ENCODE assay signal across 8 cellular contexts in the genomic region with DNA sequence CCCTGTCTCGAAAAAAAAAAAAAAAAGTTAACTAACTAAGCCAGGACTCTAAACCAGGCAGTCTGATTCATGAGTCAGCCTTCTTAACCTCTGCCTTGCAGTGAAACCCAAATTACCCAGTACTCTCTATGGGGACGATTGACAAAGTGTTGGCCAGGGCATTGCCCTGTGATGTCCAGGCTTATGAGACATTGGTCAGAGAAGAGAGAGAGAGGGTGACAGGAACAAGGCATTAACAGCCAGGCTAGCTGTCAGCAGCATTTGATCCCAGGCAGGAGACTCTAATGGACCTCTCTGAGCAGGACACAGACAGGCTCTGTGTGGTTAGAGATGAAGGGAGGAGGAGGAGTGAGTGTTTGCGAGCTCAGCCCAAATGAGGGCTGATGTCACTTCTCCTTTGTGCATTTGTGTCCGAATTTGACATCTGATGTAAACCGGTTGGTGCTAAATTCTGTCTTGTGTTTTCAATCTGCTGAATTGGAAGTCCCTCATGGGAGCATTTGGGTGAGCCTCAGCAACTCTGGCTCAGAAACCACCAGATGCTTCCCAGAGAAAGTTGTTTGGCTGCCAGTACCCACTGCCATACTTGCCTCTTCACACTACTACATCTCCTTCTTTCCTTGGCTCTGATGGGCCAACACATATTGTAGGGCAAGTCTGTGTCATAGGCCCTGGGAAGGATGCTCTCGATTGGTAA. TPM values are rescaled to one million over a fixed set of nuclear protein-coding genes. Genes with fewer than 3 reads are reported as not detected.
DNase-seq lines count a peak whose midpoint lies in the region; ATAC-seq, FAIRE-seq and TF ChIP-seq lines count a peak whose summit lies in the region.

No MANE protein-coding gene starts in this region.

- H4K20me1 ChIP-seq in OCI-LY7 (ENCODE audit: insufficient read depth, low read length) (no peaks in the 10 kb centered on the region), K562 (replicated peaks; ENCODE audit: control insufficient read depth, insufficient read depth, low read length) (no peaks in the 10 kb centered on the region)

- in situ Hi-C loops in K562 (cut with MboI), result no loop called here
- in situ Hi-C loops in G401 (cut with HindIII; ENCODE audit: low sequenced_read_pairs), result no loop called here

- peak overlapping the region; percentile 98 for H3K27ac ChIP-seq in OCI-LY7 (ENCODE audit: low read depth, low read length, poor library complexity, severe bottlenecking)
- peak overlapping the region; percentile 36; the same call in 2 of the 3 replicates for H3K27ac ChIP-seq in K562 (ENCODE audit: extremely low read depth, low read depth, low read length)
- H3K27ac ChIP-seq in right lobe of liver, result peak overlapping the region in 2 of 3 donors; percentile 16 to 34
- peak overlapping the region; percentile 75 to 76 for H3K27ac ChIP-seq in tibial artery

- H3K4me1 ChIP-seq in OCI-LY7 (ENCODE audit: insufficient read depth, low read length, poor library complexity, severe bottlenecking) (peaks cover 91% of the 10 kb centered on the region), K562 (replicated peaks in 1 of 2; ENCODE audit: control insufficient read depth in 2 of 2, insufficient read depth in 2 of 2, low read length in 2 of 2) (peaks cover 23 to 31% of the 10 kb centered on the region in 2 experiments), right lobe of liver (no peaks in the 10 kb centered on the region), tibial artery (peaks cover 0 to 29% (median 27%) of the 10 kb centered on the region in 4 donors)

- no peaks in the 10 kb centered on the region for H3K9me2 ChIP-seq in OCI-LY7 (ENCODE audit: insufficient read depth, low read length)

- POLR2A ChIA-PET in OCI-LY7 (lab: Charles Lee) (interaction anchor here (0.5 to 8.7 kb wide), 5 partner anchors 11 to 446 kb away, joined by 3 to 114 read pairs (median 5); partner anchors contain the start of gene CDC27), K562 (lab: Yijun Ruan, JAX) (interaction anchor here (0.6 to 1.2 kb wide), 2 partner anchors 15 to 53 kb away, joined by 3 to 6 read pairs; no protein-coding TSS in a partner anchor)

- no peak for TF ChIP-seq EP300 in K562 (IDR thresholded peaks at IDR 0.05; ENCODE audit: low read length)

- H2AFZ ChIP-seq in OCI-LY7 (ENCODE audit: low read length), result peak overlapping the region; percentile 50; the same call in 1 of the 2 replicates
- peak overlapping the region; percentile 95 for H2AFZ ChIP-seq in K562 (ENCODE audit: low read depth, low read length)

- no peaks in the 10 kb centered on the region for H3K9me1 ChIP-seq in K562 (ENCODE audit: control insufficient read depth, insufficient read depth, low read length)

- H3K4me3 ChIP-seq in OCI-LY7 (ENCODE audit: low read depth, low read length, poor library complexity, severe bottlenecking), result peak overlapping the region; percentile 57
- no peak overlapping the region for H3K4me3 ChIP-seq in K562
- H3K4me3 ChIP-seq in right lobe of liver, result no peak overlapping the region
- no peak overlapping the region for H3K4me3 ChIP-seq in tibial artery

- TF ChIP-seq POLR2A in GM18505 (IDR thresholded peaks at IDR 0.05; ENCODE audit: borderline replicate concordance, extremely low read depth, insufficient read depth, insufficient read length), result peak; percentile 68
- no peak for TF ChIP-seq POLR2A in K562 (conservative IDR thresholded peaks at IDR 0.05)
- TF ChIP-seq POLR2A in right lobe of liver (IDR thresholded peaks at IDR 0.05), result no peak

- H3K4me2 ChIP-seq in OCI-LY7 (ENCODE audit: low read length) (peak overlapping the region; percentile 80), K562 (ENCODE audit: insufficient read depth, low read length) (peak overlapping the region; percentile 67)

- peaks cover 9% of the 10 kb centered on the region; the same call in 1 of the 2 replicates for H3K9me3 ChIP-seq in OCI-LY7 (ENCODE audit: low read length)
- H3K9me3 ChIP-seq in K562 (replicated peaks; ENCODE audit: control insufficient read depth, insufficient read depth, low read depth, low read length), result no peaks in the 10 kb centered on the region
- H3K9me3 ChIP-seq in right lobe of liver, result no peaks in the 10 kb centered on the region
- H3K9me3 ChIP-seq in tibial artery, result no peaks in the 10 kb centered on the region

- TF ChIP-seq CTCF in OCI-LY7 (conservative IDR thresholded peaks at IDR 0.05; ENCODE audit: low read length) (no peak), K562 (IDR thresholded peaks at IDR 0.05 in 2 of 3, conservative IDR thresholded peaks at IDR 0.05 in 1 of 3; ENCODE audit: insufficient read depth in 2 of 3, low read depth in 1 of 3, low read length in 3 of 3) (no peak), right lobe of liver (IDR thresholded peaks at IDR 0.05) (no peak), tibial artery (IDR thresholded peaks at IDR 0.05) (no peak)

- 19% methylated on average over 6 of the region's 6 CpGs for WGBS in K562 (ENCODE audit: insufficient coverage, low coverage, missing lambda C conversion rate)
- 69% methylated on average over 4 of the region's 6 CpGs for WGBS in right lobe of liver (ENCODE audit: insufficient coverage, low coverage, low lambda C conversion rate, missing lambda C conversion rate)

- peak overlapping the region; percentile 14 to 72; a peak in 2 of 4 replicates for H3K9ac ChIP-seq in K562 (ENCODE audit: insufficient read depth in 1 of 2, low read depth in 2 of 2, low read length in 2 of 2)

- ATAC-seq in GM18505 (IDR thresholded peaks at IDR 0.05; ENCODE audit: unreplicated experiment) (peak; percentile 46), HG02588 (IDR thresholded peaks at IDR 0.05; ENCODE audit: unreplicated experiment) (peak; percentile 38), K562 (peak; percentile 54), right lobe of liver (peak; percentile 50 to 65 (median 60))

- H3K79me2 ChIP-seq in OCI-LY7 (ENCODE audit: insufficient read depth, low read depth, low read length), result no peaks in the 10 kb centered on the region
- H3K79me2 ChIP-seq in K562 (ENCODE audit: control insufficient read depth, insufficient read depth, low read length), result peaks cover 14% of the 10 kb centered on the region

- BruUV-seq in OCI-LY7 (replicated peaks; lab: Mats Ljungman, UMichigan) (no TSS peak), K562 (replicated peaks; lab: Mats Ljungman, UMichigan) (no TSS peak)

- no peak; a peak in 1 of 4 replicates for TF ChIP-seq RAD21 in K562 (CRISPR knock-in tag; conservative IDR thresholded peaks at IDR 0.05 in 1 of 2, IDR thresholded peaks at IDR 0.05 in 1 of 2)

- H3K36me3 ChIP-seq in OCI-LY7 (ENCODE audit: insufficient read depth, low read length) (0 out of 2 replicates have a peak, but pooled peaks cover 3% of the 10 kb centered on the region), K562 (ENCODE audit: control insufficient read depth, insufficient read depth, low read length) (no peaks in the 10 kb centered on the region; the same call in 2 of the 3 replicates), right lobe of liver (no peaks in the 10 kb centered on the region), tibial artery (no peaks in the 10 kb centered on the region)

- H3K27me3 ChIP-seq in K562 (ENCODE audit: control insufficient read depth in 2 of 2, insufficient read depth in 2 of 2, low read length in 2 of 2) (no peaks in the 10 kb centered on the region), right lobe of liver (no peaks in the 10 kb centered on the region), tibial artery (no peaks in the 10 kb centered on the region)

- DNase-seq in OCI-LY7 (ENCODE audit: low spot score) (peak; percentile 87), K562 (ENCODE audit: extremely low read depth in 1 of 4, low spot score in 3 of 4) (peak in 1 of 4 experiments; percentile 61), right lobe of liver (no peak), tibial artery (peak in 1 of 2 donors; percentile 38), posterior vena cava (ENCODE audit: low spot score) (no peak), G401 (ENCODE audit: low spot score) (no peak)

- CTCF ChIA-PET in OCI-LY7 (lab: Charles Lee; ENCODE audit: unreplicated experiment), result no interaction called here
- CTCF ChIA-PET in K562 (lab: Yijun Ruan, JAX; ENCODE audit: low intra/inter-chr PET ratio), result no interaction called here

- intact Hi-C loops in OCI-LY7 (cut with micrococcal nuclease; ENCODE audit: unreplicated experiment), result loop anchor here (1.0 kb wide), 1 partner anchor 13 kb away; no protein-coding TSS in a partner anchor
- intact Hi-C loops in K562 (cut with micrococcal nuclease), result no loop called here
- intact Hi-C loops in right lobe of liver (cut with DNase I), result no loop called here
- intact Hi-C loops in tibial artery (cut with DNase I; ENCODE audit: low total_unique reads), result no loop called here
- intact Hi-C loops in posterior vena cava (cut with DNase I), result no loop called here

- FAIRE-seq in K562 (lab: Jason Lieb, UNC), result no peak

RNA-seq across cellular contexts. Expression of gene MYL4, which starts 4.3 kb away (rescaled TPM):
- total RNA-seq in OCI-LY7 (2014; rRNA removed; shearing (Covaris generic)), result 0.39 and 2.1 TPM in 2 replicates
- total RNA-seq in OCI-LY7 (2022), result 0.67 and 1.3 TPM in 2 replicates
- 69.7 and 135 TPM in 2 replicates for total RNA-seq in K562 (2011; cell fraction: chromatin; rRNA removed; ENCODE audit: low replicate concordance)
- total RNA-seq in K562 (2011; cell fraction: nucleolus; rRNA removed), result 127 and 133 TPM in 2 replicates
- 109 and 110 TPM in 2 replicates for total RNA-seq in K562 (2011; cell fraction: nucleoplasm; rRNA removed)
- 170 and 213 TPM in 2 replicates for total RNA-seq in K562 (2014; rRNA removed)
- 83.5 and 117 TPM in 2 replicates for total RNA-seq in K562 (2014; rRNA removed; fragmentation: Illumina TruSeq; extraction: Trizol)
- total RNA-seq in K562 (2015; rRNA removed; fragmentation: Illumina TruSeq; extraction: Trizol), result 149 TPM in 2 replicates
- total RNA-seq in K562 (2021), result 177 and 183 TPM in 2 replicates
- polyA plus RNA-seq in K562 (2011; rRNA removed), result 221 and 324 TPM in 2 replicates
- polyA plus RNA-seq in K562 (2011; cell fraction: cytosol; rRNA removed), result 287 and 309 TPM in 2 replicates
- polyA plus RNA-seq in K562 (2011; cell fraction: nucleus; rRNA removed), result 346 and 397 TPM in 2 replicates
- 170 and 179 TPM in 2 replicates for polyA plus RNA-seq in K562 (2012)
- polyA plus RNA-seq in K562 (2014; fragmentation: Illumina TruSeq; extraction: Trizol), result 252 and 284 TPM in 2 replicates
- 100 to 1,000 TPM; 287 to 423 TPM for polyA plus RNA-seq in K562 (2014; fragmentation: Nextera tagmentation; extraction: Ambion mirVana)
- polyA plus RNA-seq in K562 (2014; rRNA removed), result 319 and 378 TPM in 2 replicates
- 90.7 and 106 TPM in 2 replicates for polyA minus RNA-seq in K562 (2011; rRNA and poly(A)+ RNA removed)
- polyA minus RNA-seq in K562 (2011; cell fraction: cytosol; rRNA and poly(A)+ RNA removed), result 34.9 and 40.8 TPM in 2 replicates
- polyA minus RNA-seq in K562 (2011; cell fraction: nucleus; rRNA and poly(A)+ RNA removed), result 29.5 and 45.3 TPM in 2 replicates
- under 1 TPM in 4 of 6 experiments, not detected in 2; 0.42 to 0.80 (median 0.58) TPM for total RNA-seq in right lobe of liver
- total RNA-seq in posterior vena cava, result 1 to 10 TPM; 2.0 to 2.8 TPM
- total RNA-seq in G401 (2014; rRNA removed; shearing (Covaris generic)), result not detected in 2 replicates

RNA-seq across cellular contexts. Expression of gene CDC27, which starts 15.8 kb away (rescaled TPM):
- total RNA-seq in OCI-LY7 (2014; rRNA removed; shearing (Covaris generic)), result 74.3 and 83.4 TPM in 2 replicates
- total RNA-seq in OCI-LY7 (2022), result 164 TPM in 2 replicates
- total RNA-seq in K562 (2011; cell fraction: chromatin; rRNA removed; ENCODE audit: low replicate concordance), result 143 and 304 TPM in 2 replicates
- total RNA-seq in K562 (2011; cell fraction: nucleolus; rRNA removed), result 50.0 and 59.6 TPM in 2 replicates
- total RNA-seq in K562 (2011; cell fraction: nucleoplasm; rRNA removed), result 94.1 and 102 TPM in 2 replicates
- total RNA-seq in K562 (2014; rRNA removed), result 79.5 and 81.0 TPM in 2 replicates
- total RNA-seq in K562 (2014; rRNA removed; fragmentation: Illumina TruSeq; extraction: Trizol), result 102 and 118 TPM in 2 replicates
- total RNA-seq in K562 (2015; rRNA removed; fragmentation: Illumina TruSeq; extraction: Trizol), result 83.0 and 94.1 TPM in 2 replicates
- 117 and 119 TPM in 2 replicates for total RNA-seq in K562 (2021)
- 119 and 155 TPM in 2 replicates for polyA plus RNA-seq in K562 (2011; rRNA removed)
- polyA plus RNA-seq in K562 (2011; cell fraction: cytosol; rRNA removed), result 67.7 and 77.1 TPM in 2 replicates
- 118 and 164 TPM in 2 replicates for polyA plus RNA-seq in K562 (2011; cell fraction: nucleus; rRNA removed)
- polyA plus RNA-seq in K562 (2012), result 36.5 and 85.2 TPM in 2 replicates
- polyA plus RNA-seq in K562 (2014; fragmentation: Illumina TruSeq; extraction: Trizol), result 94.1 and 104 TPM in 2 replicates
- 10 to 100 TPM; 28.6 to 34.5 TPM for polyA plus RNA-seq in K562 (2014; fragmentation: Nextera tagmentation; extraction: Ambion mirVana)
- polyA plus RNA-seq in K562 (2014; rRNA removed), result 41.9 and 48.3 TPM in 2 replicates
- 353 and 364 TPM in 2 replicates for polyA minus RNA-seq in K562 (2011; rRNA and poly(A)+ RNA removed)
- polyA minus RNA-seq in K562 (2011; cell fraction: cytosol; rRNA and poly(A)+ RNA removed), result 95.5 and 126 TPM in 2 replicates
- polyA minus RNA-seq in K562 (2011; cell fraction: nucleus; rRNA and poly(A)+ RNA removed), result 34.6 and 86.0 TPM in 2 replicates
- 10 to 100 TPM; 27.5 to 50.4 (median 32.9) TPM for total RNA-seq in right lobe of liver
- 100 to 1,000 TPM in 1 of 2 donors, 10 to 100 TPM in 1; 82.7 to 103 TPM for total RNA-seq in posterior vena cava
- 59.3 and 103 TPM in 2 replicates for total RNA-seq in G401 (2014; rRNA removed; shearing (Covaris generic))

RNA-seq across cellular contexts. Expression of gene ITGB3, which starts 48.8 kb away (rescaled TPM):
- not detected in 2 replicates for total RNA-seq in OCI-LY7 (2014; rRNA removed; shearing (Covaris generic))
- total RNA-seq in OCI-LY7 (2022) (0.17 TPM in 1 of 2 replicates, not detected in the other), K562 (2014; rRNA removed) (0.45 and 0.54 TPM in 2 replicates), K562 (2014; rRNA removed; fragmentation: Illumina TruSeq; extraction: Trizol) (0.47 and 0.99 TPM in 2 replicates), K562 (2015; rRNA removed; fragmentation: Illumina TruSeq; extraction: Trizol) (0.30 and 0.62 TPM in 2 replicates), K562 (2021) (0.84 and 0.92 TPM in 2 replicates), right lobe of liver (1 to 10 TPM; 2.2 to 8.0 (median 4.8) TPM), posterior vena cava (10 to 100 TPM; 32.1 to 53.5 TPM)
- 3.2 and 6.2 TPM in 2 replicates for total RNA-seq in K562 (2011; cell fraction: chromatin; rRNA removed; ENCODE audit: low replicate concordance)
- total RNA-seq in K562 (2011; cell fraction: nucleolus; rRNA removed), result 2.8 and 4.7 TPM in 2 replicates
- 3.4 and 4.4 TPM in 2 replicates for total RNA-seq in K562 (2011; cell fraction: nucleoplasm; rRNA removed)
- polyA plus RNA-seq in K562 (2011; rRNA removed) (1.1 and 2.6 TPM in 2 replicates), K562 (2014; fragmentation: Illumina TruSeq; extraction: Trizol) (0.60 and 0.62 TPM in 2 replicates), K562 (2014; fragmentation: Nextera tagmentation; extraction: Ambion mirVana) (under 1 TPM in 1 of 2 experiments, not detected in 1; 0.08 TPM), K562 (2014; rRNA removed) (0.32 and 0.62 TPM in 2 replicates)
- polyA plus RNA-seq in K562 (2011; cell fraction: cytosol; rRNA removed), result 1.0 and 1.9 TPM in 2 replicates
- polyA plus RNA-seq in K562 (2011; cell fraction: nucleus; rRNA removed), result 0.95 and 3.2 TPM in 2 replicates
- 0.73 and 1.0 TPM in 2 replicates for polyA plus RNA-seq in K562 (2012)
- polyA minus RNA-seq in K562 (2011; rRNA and poly(A)+ RNA removed), result 1.8 and 6.9 TPM in 2 replicates
- 0.64 and 3.1 TPM in 2 replicates for polyA minus RNA-seq in K562 (2011; cell fraction: cytosol; rRNA and poly(A)+ RNA removed)
- polyA minus RNA-seq in K562 (2011; cell fraction: nucleus; rRNA and poly(A)+ RNA removed), result 1.2 and 1.6 TPM in 2 replicates
- total RNA-seq in G401 (2014; rRNA removed; shearing (Covaris generic)), result not detected in 2 replicates

Comparison
In these comparisons a context has a peak if more than half of its experiments do, and no peak if none do; other contexts are left out.
1. H3K27ac ChIP-seq: peak in every context shown above with its lines; median percentile 98 in OCI-LY7; 76 in tibial artery; 36 in K562; 25 in right lobe of liver.
2. RNA of gene MYL4, which starts 4.3 kb away (total RNA-seq): 69.7 to 213 TPM in K562; 2.0 to 2.8 TPM in posterior vena cava, 0.39 to 2.1 TPM in OCI-LY7, 0.42 to 0.80 TPM in right lobe of liver and not detected in G401; every median in the first group is over 10 times any median in the second.
3. Peak in every context shown above with its lines, with median percentiles within 50 percentile points of each other: ATAC-seq.